12 cellular contexts compared by ENCODE assay signal in the genomic region with DNA sequence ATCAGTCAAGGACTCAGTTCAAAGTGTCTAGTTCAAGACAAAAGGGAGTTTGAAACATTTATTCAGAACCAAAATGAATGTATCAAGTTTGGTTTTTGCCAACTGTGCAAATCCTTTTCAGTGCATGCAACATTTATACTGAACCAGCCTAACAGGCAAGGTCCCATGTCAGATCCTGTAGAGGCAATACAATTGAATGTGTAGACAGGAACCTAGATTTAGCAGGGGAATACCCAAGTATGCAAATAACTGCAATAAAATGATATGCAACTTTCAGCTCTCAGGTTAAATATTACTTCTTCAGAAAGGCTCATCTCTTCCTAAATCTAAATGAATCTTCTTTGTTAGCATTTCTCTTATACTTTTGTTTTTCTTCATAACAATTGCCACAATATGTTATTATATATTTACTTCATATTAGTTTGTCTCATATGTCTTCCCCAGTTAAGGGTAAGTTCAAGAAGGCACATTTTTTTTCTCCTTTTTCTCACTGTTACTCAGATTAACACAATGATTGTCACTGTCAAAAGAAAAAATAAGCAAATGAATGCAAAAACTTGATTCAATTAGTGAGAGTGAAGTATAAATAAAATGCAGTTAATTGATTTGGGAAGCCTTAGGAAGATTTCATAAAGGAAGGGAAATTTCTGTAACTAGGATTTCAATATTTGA.
A peak's percentile ranks its signal among the peaks of the same experiment; 100 is the strongest.
DNase-seq lines count a peak whose midpoint lies in the region; ATAC-seq and TF ChIP-seq lines count a peak whose summit lies in the region.
"Had no signal": no experiment of that assay in that cellular context is flagged by ENCODE, and none has a peak within 500 bp of the region (broad histone marks: within the 10 kb centered on the region; RNA-seq: fewer than 3 reads in every experiment).

No MANE protein-coding gene starts in this region.

- no peak overlapping the region for H3K4me3 ChIP-seq in testis
- H3K4me3 ChIP-seq: upper lobe of right lung had no signal

- no peaks in the 10 kb centered on the region for H3K9me3 ChIP-seq in testis
- H3K9me3 ChIP-seq: upper lobe of right lung had no signal

- no peak overlapping the region for H3K27ac Mint-ChIP-seq in activated naive CD4-positive, alpha-beta T cell treated with anti-CD3 and anti-CD28 coated beads, Interleukin-2, amount 50 U/mL, for 72 hours
- no peak overlapping the region for H3K27ac Mint-ChIP-seq in activated CD4-positive, alpha-beta T cell treated with anti-CD3 and anti-CD28 coated beads, Interleukin-2, amount 10 ng/mL, durations not matched to agents 7 days and 5 days
- H3K27ac Mint-ChIP-seq: activated naive CD8-positive, alpha-beta T cell treated with anti-CD3 and anti-CD28 coated beads, Interleukin-2, amount 10 ng/mL, durations not matched to agents 7 days and 5 days had no signal

- peaks cover 4% of the 10 kb centered on the region in 2 donors for H3K9me3 Mint-ChIP-seq in activated naive CD4-positive, alpha-beta T cell treated with anti-CD3 and anti-CD28 coated beads, Interleukin-2, amount 50 U/mL, for 72 hours
- peaks cover 3% of the 10 kb centered on the region for H3K9me3 Mint-ChIP-seq in activated CD4-positive, alpha-beta T cell treated with anti-CD3 and anti-CD28 coated beads, Interleukin-2, amount 10 ng/mL, durations not matched to agents 7 days and 5 days

- ATAC-seq in activated naive CD4-positive, alpha-beta T cell treated with anti-CD3 and anti-CD28 coated beads, Interleukin-2, amount 50 U/mL, for 72 hours: peak; percentile 57 to 67
- ATAC-seq in HG02642 (IDR thresholded peaks at IDR 0.05; ENCODE audit: poor library complexity, unreplicated experiment) (peak; percentile 92), HG03521 (IDR thresholded peaks at IDR 0.05; ENCODE audit: unreplicated experiment) (peak; percentile 81)
- ATAC-seq: upper lobe of right lung had no signal

- no peaks in the 10 kb centered on the region for H3K36me3 Mint-ChIP-seq in activated naive CD4-positive, alpha-beta T cell treated with anti-CD3 and anti-CD28 coated beads, Interleukin-2, amount 50 U/mL, for 72 hours
- peaks cover 3% of the 10 kb centered on the region for H3K36me3 Mint-ChIP-seq in activated CD4-positive, alpha-beta T cell treated with anti-CD3 and anti-CD28 coated beads, Interleukin-2, amount 10 ng/mL, durations not matched to agents 7 days and 5 days (ENCODE audit: low read depth)

- H3K27me3 ChIP-seq in testis: no peaks in the 10 kb centered on the region
- H3K27me3 ChIP-seq: upper lobe of right lung had no signal

- no peak for TF ChIP-seq CTCF in testis (IDR thresholded peaks at IDR 0.05)

- H3K4me1 Mint-ChIP-seq in activated CD4-positive, alpha-beta T cell treated with anti-CD3 and anti-CD28 coated beads, Interleukin-2, amount 10 ng/mL, durations not matched to agents 7 days and 5 days: peaks cover 2% of the 10 kb centered on the region

- H3K27me3 Mint-ChIP-seq in activated CD4-positive, alpha-beta T cell treated with anti-CD3 and anti-CD28 coated beads, Interleukin-2, amount 10 ng/mL, durations not matched to agents 7 days and 5 days: peaks cover 2% of the 10 kb centered on the region
- H3K27me3 Mint-ChIP-seq: activated naive CD8-positive, alpha-beta T cell treated with anti-CD3 and anti-CD28 coated beads, Interleukin-2, amount 10 ng/mL, durations not matched to agents 7 days and 5 days had no signal

- intact Hi-C loops in testis (cut with DNase I; ENCODE audit: low total_unique reads): no loop called here

- H3K27ac ChIP-seq in testis: no peak overlapping the region
- no peak overlapping the region for H3K27ac ChIP-seq in caudate nucleus (ENCODE audit: low read depth, low read length)
- H3K27ac ChIP-seq: upper lobe of right lung had no signal

- H3K36me3 ChIP-seq in testis (ENCODE audit: low read depth, missing control alignments): no peaks in the 10 kb centered on the region
- H3K36me3 ChIP-seq: upper lobe of right lung had no signal

- CTCF ChIA-PET in activated CD4-positive, alpha-beta T cell treated with anti-CD3 and anti-CD28 coated beads, Interleukin-2, amount 10 ng/mL, durations not matched to agents 7 days and 5 days (lab: Charles Lee): interaction anchor here (0.6 to 1.4 kb wide), 2 partner anchors 13 to 29 kb away, joined by 3 read pairs; no protein-coding TSS in a partner anchor

- POLR2A ChIA-PET in activated CD4-positive, alpha-beta T cell treated with anti-CD3 and anti-CD28 coated beads, Interleukin-2, amount 10 ng/mL, durations not matched to agents 7 days and 5 days (lab: Charles Lee): no interaction called here

- DNase-seq in activated naive CD4-positive, alpha-beta T cell treated with anti-CD3 and anti-CD28 coated beads, Interleukin-2, amount 50 U/mL, for 72 hours (ENCODE audit: low spot score in 2 of 2): no peak
- DNase-seq in activated naive CD4-positive, alpha-beta T cell treated with Interleukin-2 at 50 U/mL for 16 hours: no peak
- DNase-seq in testis (peak; percentile 14), caudate nucleus (lab: John Stamatoyannopoulos, UW) (no peak), NCI-H1694 (lab: John Stamatoyannopoulos, UW) (no peak)
- no peak for DNase-seq in activated CD4-positive, alpha-beta T cell treated with anti-CD3 and anti-CD28 coated beads, Interleukin-2, amount 10 ng/mL, durations not matched to agents 7 days and 5 days
- DNase-seq: activated naive CD8-positive, alpha-beta T cell treated with anti-CD3 and anti-CD28 coated beads, Interleukin-2, amount 10 ng/mL, durations not matched to agents 7 days and 5 days; NCI-H69; stimulated activated CD4-positive, alpha-beta T cell treated with anti-CD3 and anti-CD28 coated beads, Interleukin-2, amount 100 ng/mL, for 24 hours; upper lobe of right lung had no signal

- TF ChIP-seq POLR2A in testis (IDR thresholded peaks at IDR 0.05): no peak

- no peaks in the 10 kb centered on the region for H3K4me1 ChIP-seq in testis
- H3K4me1 ChIP-seq: upper lobe of right lung had no signal

- H3K4me3 Mint-ChIP-seq in activated CD4-positive, alpha-beta T cell treated with anti-CD3 and anti-CD28 coated beads, Interleukin-2, amount 10 ng/mL, durations not matched to agents 7 days and 5 days: no peak overlapping the region
- H3K4me3 Mint-ChIP-seq: activated naive CD8-positive, alpha-beta T cell treated with anti-CD3 and anti-CD28 coated beads, Interleukin-2, amount 10 ng/mL, durations not matched to agents 7 days and 5 days had no signal
